8 cellular contexts compared by ENCODE assay signal in genomic region chr12:96979532-96979931, GRCh38.
"Had no signal": no experiment of that assay in that cellular context is flagged by ENCODE, and none has a peak within 500 bp of the region (broad histone marks: within the 10 kb centered on the region; RNA-seq: fewer than 3 reads in every experiment).

No MANE protein-coding gene starts in this region.

- DNase-seq: GOT3, H9, HCEC 1CT, KG1 had no signal

- H3K27ac Mint-ChIP-seq: H9, IgD-negative memory B cell had no signal

- H3K9me3 Mint-ChIP-seq: H9, IgD-negative memory B cell had no signal

- H3K36me3 Mint-ChIP-seq: IgD-negative memory B cell had no signal

- FAIRE-seq: H54, HepG2 had no signal

- H3K4me3 Mint-ChIP-seq: H9, IgD-negative memory B cell had no signal

- ATAC-seq: HepG2 had no signal

- H3K4me1 Mint-ChIP-seq: IgD-negative memory B cell had no signal

- H3K27me3 Mint-ChIP-seq: IgD-negative memory B cell had no signal

- H3K27ac ChIP-seq: HL-60 had no signal
